ENCODE assay signal across 8 cellular contexts in the genomic region with DNA sequence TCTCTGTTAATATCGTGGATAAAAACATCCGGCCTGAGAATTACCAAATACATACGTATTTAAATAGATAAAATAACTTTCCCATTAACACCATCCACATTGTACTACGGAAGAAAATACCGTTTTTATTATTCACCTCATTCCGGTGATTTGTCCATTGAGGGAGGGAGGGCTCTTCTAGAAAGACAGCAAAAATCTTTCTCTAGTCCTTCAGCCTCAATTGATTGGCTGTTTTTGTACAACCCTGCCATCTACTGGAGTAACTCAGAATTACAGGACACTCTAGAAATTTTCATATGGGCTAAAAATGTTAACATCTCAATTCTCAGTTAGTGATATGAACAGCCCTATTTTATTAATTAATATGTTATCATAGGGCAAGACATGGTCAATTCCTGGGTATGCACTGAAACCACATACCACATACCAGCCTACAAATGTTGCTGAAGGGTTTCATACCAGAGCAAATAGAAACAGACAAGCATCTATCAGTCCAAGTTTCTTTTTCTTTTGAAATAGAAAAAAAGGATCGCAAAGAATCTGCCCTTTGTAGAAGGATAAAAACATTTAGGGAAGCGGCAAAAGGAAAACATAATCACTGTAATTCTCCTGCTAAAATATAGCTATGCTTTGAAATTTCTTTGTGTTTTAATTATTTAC. TPM values are rescaled to one million over a fixed set of nuclear protein-coding genes. Genes with fewer than 3 reads are reported as not detected.
DNase-seq lines count a peak whose midpoint lies in the region; FAIRE-seq and TF ChIP-seq lines count a peak whose summit lies in the region.

No MANE protein-coding gene starts in this region.

- H3K9ac ChIP-seq in HUES6 (ENCODE audit: low read length), result no peak overlapping the region
- H3K9ac ChIP-seq in OCI-LY3 (ENCODE audit: low read length), result no peak overlapping the region

- H3K36me3 ChIP-seq in HUES6 (ENCODE audit: control insufficient read depth, insufficient read depth, low read length) (no peaks in the 10 kb centered on the region), OCI-LY3 (replicated peaks; ENCODE audit: low read depth, low read length) (no peaks in the 10 kb centered on the region), bronchial epithelial cell (ENCODE audit: control insufficient read depth, insufficient read depth, low read length) (no peaks in the 10 kb centered on the region), suprapubic skin (no peaks in the 10 kb centered on the region)

- WGBS in suprapubic skin, result 15% methylated on average over 8 of the region's 8 CpGs

- H3K4me2 ChIP-seq in OCI-LY3 (ENCODE audit: low read length), result peak overlapping the region; percentile 42

- TF ChIP-seq EP300 in suprapubic skin (IDR thresholded peaks at IDR 0.05), result no peak

- in situ Hi-C loops in GM13977 (cut with MboI; ENCODE audit: low pct_unique_long_range_greater_than_20kb, low sequenced_read_pairs, unreplicated experiment), result loop anchor here (25.0 kb wide), 1 partner anchor 739 kb away; no protein-coding TSS in a partner anchor

- H3K4me3 ChIP-seq in HUES6 (ENCODE audit: low read depth, low read length), result peak overlapping the region; percentile 20; the same call in 1 of the 2 replicates
- peak overlapping the region; percentile 44 for H3K4me3 ChIP-seq in OCI-LY3 (ENCODE audit: low read length)
- no peak overlapping the region for H3K4me3 ChIP-seq in bronchial epithelial cell (ENCODE audit: low read depth, low read length)
- H3K4me3 ChIP-seq in suprapubic skin, result no peak overlapping the region

- DNase-seq in GM13977 (ENCODE audit: low spot score) (peak; percentile 72), bronchial epithelial cell (ENCODE audit: low read depth) (peak; percentile 92), kidney tubule cell (ENCODE audit: low spot score) (peak; percentile 85), suprapubic skin (ENCODE audit: low spot score in 2 of 2) (no peak)
- DNase-seq in activated CD8-positive, alpha-beta memory T cell treated with anti-CD3 and anti-CD28 coated beads for 24 hours, result no peak

- H3K9me3 ChIP-seq in HUES6 (ENCODE audit: control insufficient read depth, insufficient read depth, low read depth, low read length) (no peaks in the 10 kb centered on the region), OCI-LY3 (ENCODE audit: insufficient read depth, low read length) (no peaks in the 10 kb centered on the region), suprapubic skin (no peaks in the 10 kb centered on the region)

- TF ChIP-seq CTCF in C4-2B (conservative IDR thresholded peaks at IDR 0.05), result peak; percentile 87
- TF ChIP-seq CTCF in GM13977 (IDR thresholded peaks at IDR 0.05; ENCODE audit: extremely low read depth, insufficient read depth, missing control alignments), result peak; percentile 74
- TF ChIP-seq CTCF in OCI-LY3 (IDR thresholded peaks at IDR 0.05; ENCODE audit: low read depth, low read length), result peak; percentile 70
- peak; percentile 42 for TF ChIP-seq CTCF in bronchial epithelial cell (IDR thresholded peaks at IDR 0.05; ENCODE audit: insufficient read depth, low read length, severe bottlenecking)
- TF ChIP-seq CTCF in suprapubic skin (IDR thresholded peaks at IDR 0.05), result peak; percentile 68 to 75

- no peaks in the 10 kb centered on the region for H3K79me2 ChIP-seq in OCI-LY3 (ENCODE audit: low read length)

- no peak overlapping the region for H2AFZ ChIP-seq in OCI-LY3 (ENCODE audit: low read depth, low read length)

- H3K4me1 ChIP-seq in HUES6 (ENCODE audit: control insufficient read depth, insufficient read depth, low read length) (peaks cover 7% of the 10 kb centered on the region; the same call in 1 of the 2 replicates), OCI-LY3 (ENCODE audit: low read length) (no peaks in the 10 kb centered on the region), suprapubic skin (peaks cover 4% of the 10 kb centered on the region)

- H4K20me1 ChIP-seq in OCI-LY3 (ENCODE audit: insufficient read depth, low read length), result no peaks in the 10 kb centered on the region

- FAIRE-seq in bronchial epithelial cell (lab: Jason Lieb, UNC), result no peak

- H3K27ac ChIP-seq in C4-2B (no peak overlapping the region), HUES6 (ENCODE audit: low read depth, low read length) (no peak overlapping the region), OCI-LY3 (ENCODE audit: low read length) (no peak overlapping the region), suprapubic skin (no peak overlapping the region)

- TF ChIP-seq POLR2A in suprapubic skin (IDR thresholded peaks at IDR 0.05), result no peak

- no peaks in the 10 kb centered on the region for H3K27me3 ChIP-seq in HUES6 (ENCODE audit: control insufficient read depth, insufficient read depth, low read length)
- H3K27me3 ChIP-seq in OCI-LY3 (ENCODE audit: low read depth, low read length), result peaks cover 6% of the 10 kb centered on the region
- H3K27me3 ChIP-seq in bronchial epithelial cell (ENCODE audit: control insufficient read depth, insufficient read depth, low read length), result no peaks in the 10 kb centered on the region
- H3K27me3 ChIP-seq in suprapubic skin, result no peaks in the 10 kb centered on the region

RNA-seq across cellular contexts. Expression of gene CDCA7L, which starts 55.8 kb away (rescaled TPM):
- total RNA-seq in bronchial epithelial cell (11.5 and 40.3 TPM in 2 replicates), suprapubic skin (100 to 1,000 TPM in 1 of 4 donors, 10 to 100 TPM in 3; 26.2 to 138 (median 44.0) TPM)

Comparison
In these comparisons a context has a peak if more than half of its experiments do, and no peak if none do; other contexts are left out.
1. DNase-seq: peak in GM13977 (single experiment), bronchial epithelial cell (single experiment) and kidney tubule cell (single experiment); none in suprapubic skin (0 of 2) and activated CD8-positive, alpha-beta memory T cell treated with anti-CD3 and anti-CD28 coated beads for 24 hours (single experiment).
2. H3K4me3 ChIP-seq: peak in HUES6 (single experiment) and OCI-LY3 (single experiment); none in bronchial epithelial cell (single experiment) and suprapubic skin (single experiment).
3. Peak in every context shown above with its lines, with median percentiles within 50 percentile points of each other: CTCF ChIP-seq.